8 cellular contexts compared by ENCODE assay signal in the genomic region with DNA sequence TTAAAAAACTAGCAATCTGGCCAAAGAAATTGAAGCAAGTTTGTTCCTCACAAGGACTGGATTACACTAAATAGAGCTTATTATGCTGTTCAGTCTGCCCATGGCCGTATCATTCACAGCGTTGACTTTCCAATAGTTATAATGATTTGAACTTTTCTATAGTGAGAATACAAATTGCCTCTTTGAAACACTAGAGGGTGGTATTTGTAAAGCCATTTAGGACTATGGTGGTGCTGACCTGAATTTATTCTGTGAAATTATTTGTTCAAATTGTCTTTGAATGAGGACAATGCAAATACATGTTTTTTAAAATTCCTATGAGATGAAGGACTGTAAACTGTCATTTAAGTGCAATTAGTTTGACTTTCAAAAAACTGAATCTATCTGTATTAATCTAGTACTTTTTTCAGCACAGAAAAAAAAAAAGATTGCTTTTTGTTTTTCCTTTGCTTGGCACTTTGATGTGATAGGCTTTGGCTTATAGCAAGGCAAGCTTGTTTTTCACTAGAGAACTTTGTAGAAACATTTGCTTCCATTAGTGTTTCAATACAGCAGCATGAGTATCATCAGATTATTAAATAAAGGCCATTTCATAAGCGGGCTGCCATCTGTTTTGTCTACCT.
DNase-seq lines count a peak whose midpoint lies in the region; ATAC-seq and TF ChIP-seq lines count a peak whose summit lies in the region.

No MANE protein-coding gene starts in this region.

- peaks cover 0 to 2% (median 1%) of the 10 kb centered on the region in 3 donors for H3K27me3 Mint-ChIP-seq in CD14-positive monocyte (ENCODE audit: low read depth in 3 of 3)

- no peaks in the 10 kb centered on the region for H3K9me3 ChIP-seq in heart left ventricle

- DNase-seq in heart left ventricle (no peak), left cardiac atrium (no peak), HT1080 (ENCODE audit: low read depth) (peak; percentile 23), RWPE1 (ENCODE audit: low spot score) (peak; percentile 21), glomerular endothelial cell (ENCODE audit: extremely low read depth, low read depth, low spot score) (peak; percentile 16), CD14-positive monocyte (ENCODE audit: low spot score) (no peak)

- H3K4me1 Mint-ChIP-seq in CD14-positive monocyte, result no peaks in the 10 kb centered on the region

- no peak overlapping the region for H3K27ac ChIP-seq in heart left ventricle
- no peak overlapping the region for H3K27ac ChIP-seq in RWPE1

- peaks cover 0 to 2% (median 0%) of the 10 kb centered on the region in 9 donors for H3K27me3 ChIP-seq in heart left ventricle

- H3K4me3 Mint-ChIP-seq in CD14-positive monocyte, result no peak overlapping the region

- no peak for ATAC-seq in heart left ventricle
- ATAC-seq in left cardiac atrium, result no peak
- no peak for ATAC-seq in HG02642 (IDR thresholded peaks at IDR 0.05; ENCODE audit: poor library complexity, unreplicated experiment)
- ATAC-seq in HG02970 (IDR thresholded peaks at IDR 0.05; ENCODE audit: low FRiP score, unreplicated experiment), result no peak

- peak; percentile 9 to 57 (median 38) for TF ChIP-seq CTCF in heart left ventricle (IDR thresholded peaks at IDR 0.05)
- TF ChIP-seq CTCF in RWPE1 (conservative IDR thresholded peaks at IDR 0.05; ENCODE audit: low read depth), result peak; percentile 49
- no peak for TF ChIP-seq CTCF in CD14-positive monocyte (IDR thresholded peaks at IDR 0.05)

- TF ChIP-seq POLR2A in heart left ventricle (IDR thresholded peaks at IDR 0.05), result no peak

- POLR2A ChIA-PET in RWPE1 (lab: Yijun Ruan, JAX; ENCODE audit: low non-redundant PET), result no interaction called here

- intact Hi-C loops in heart left ventricle (cut with DNase I) (loop anchor here in 2 of 10 donors (5.0 kb wide), 2 partner anchors 627 to 632 kb away; no protein-coding TSS in a partner anchor), left cardiac atrium (cut with DNase I) (loop anchor here in 1 of 2 donors (5.0 kb wide), 1 partner anchor 632 kb away; no protein-coding TSS in a partner anchor), CD14-positive monocyte (cut with micrococcal nuclease) (no loop called here)

- 41 to 43% (median 43%) methylated on average over 3 of the region's 3 CpGs for WGBS in heart left ventricle, 4 donors

- CTCF ChIA-PET in RWPE1 (lab: Yijun Ruan, JAX), result interaction anchor here (0.6 to 1.0 kb wide), 5 partner anchors 43 to 630 kb away, joined by 3 to 5 read pairs (median 4); a partner anchor contains a TSS

- no peak overlapping the region for H3K4me3 ChIP-seq in heart left ventricle

- H3K36me3 ChIP-seq in heart left ventricle, result no peaks in the 10 kb centered on the region

- H3K27ac Mint-ChIP-seq in CD14-positive monocyte, result no peak overlapping the region

- no peaks in the 10 kb centered on the region for H3K9me3 Mint-ChIP-seq in CD14-positive monocyte

- H3K36me3 Mint-ChIP-seq in CD14-positive monocyte, result no peaks in the 10 kb centered on the region

- no peaks in the 10 kb centered on the region for H3K4me1 ChIP-seq in heart left ventricle

Comparison
In these comparisons a context has a peak if more than half of its experiments do, and no peak if none do; other contexts are left out.
1. DNase-seq: peak in HT1080 (single experiment), RWPE1 (single experiment) and glomerular endothelial cell (single experiment); none in heart left ventricle (0 of 5), left cardiac atrium (single experiment) and CD14-positive monocyte (single experiment).